Comparison of ENCODE assay signal across 17 cellular contexts in the genomic region with DNA sequence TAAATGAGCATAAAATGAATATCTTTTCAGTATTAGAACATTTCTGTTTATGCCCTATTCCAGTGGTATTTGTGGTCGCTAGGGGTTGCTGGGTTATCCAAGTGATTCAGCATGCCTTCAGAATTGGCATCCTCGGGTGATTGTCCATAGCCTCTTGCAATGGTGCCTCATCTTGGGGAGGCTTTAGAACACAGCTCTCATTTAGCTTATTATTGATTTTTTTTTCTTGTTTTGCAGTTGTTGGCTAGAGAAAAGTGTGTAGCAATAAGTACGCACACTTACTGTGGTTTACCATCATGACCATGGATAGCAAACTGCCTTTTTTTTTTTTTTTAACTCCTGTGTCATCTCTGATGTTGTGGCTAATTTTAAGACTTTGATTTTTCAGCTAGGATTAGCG. TPM values are rescaled to one million over a fixed set of nuclear protein-coding genes. Genes with fewer than 3 reads are reported as not detected.
DNase-seq lines count a peak whose midpoint lies in the region; ATAC-seq, FAIRE-seq and TF ChIP-seq lines count a peak whose summit lies in the region.
"Had no signal": no experiment of that assay in that cellular context is flagged by ENCODE, and none has a peak within 500 bp of the region (broad histone marks: within the 10 kb centered on the region; RNA-seq: fewer than 3 reads in every experiment).

No MANE protein-coding gene starts in this region.

- DNase-seq in SK-N-SH, result no peak
- peak; percentile 62 for DNase-seq in PC-3
- peak; percentile 14 for DNase-seq in fibroblast of gingiva (ENCODE audit: low read depth)
- DNase-seq in HTR-8/SVneo (ENCODE audit: insufficient read length, low spot score), result no peak
- DNase-seq in sciatic nerve (ENCODE audit: low spot score), result no peak
- DNase-seq in naive thymus-derived CD4-positive, alpha-beta T cell, result no peak
- DNase-seq in NCI-H345 (lab: John Stamatoyannopoulos, UW), result no peak
- DNase-seq: 8988T; activated naive CD4-positive, alpha-beta T cell treated with Interleukin-2 at 50 U/mL for 16 hours; CD4-positive, alpha-beta T cell; foreskin melanocyte; NCI-H1092; RPMI8226 had no signal

- H3K4me3 ChIP-seq in SK-N-SH (ENCODE audit: low read depth in 2 of 2, low read length in 1 of 2), result no peak overlapping the region
- H3K4me3 ChIP-seq in PC-3 (ENCODE audit: low read length), result no peak overlapping the region
- no peak overlapping the region for H3K4me3 ChIP-seq in naive thymus-derived CD4-positive, alpha-beta T cell (ENCODE audit: low read length)
- H3K4me3 ChIP-seq: ascending aorta had no signal

- no peaks in the 10 kb centered on the region; a peak in 1 of 4 replicates for H3K4me1 ChIP-seq in SK-N-SH (ENCODE audit: control insufficient read depth in 1 of 2, insufficient read depth in 2 of 2, low read depth in 1 of 2, low read length in 1 of 2)
- peaks cover 37% of the 10 kb centered on the region for H3K4me1 ChIP-seq in PC-3 (ENCODE audit: insufficient read depth, low read length)
- no peaks in the 10 kb centered on the region for H3K4me1 ChIP-seq in naive thymus-derived CD4-positive, alpha-beta T cell (ENCODE audit: control insufficient read depth in 2 of 2, insufficient read depth in 2 of 2, low read length in 2 of 2)
- H3K4me1 ChIP-seq: ascending aorta had no signal

- WGBS in SK-N-SH (ENCODE audit: low lambda C conversion rate), result 91% methylated on average over 4 of the region's 4 CpGs

- FAIRE-seq in HTR-8/SVneo (lab: Jason Lieb, UNC), result no peak
- FAIRE-seq: colon had no signal

- CTCF ChIA-PET in SK-N-SH (lab: Yijun Ruan, JAX), result no interaction called here
- CTCF ChIA-PET in PC-3 (lab: Charles Lee), result no interaction called here
- CTCF ChIA-PET in naive thymus-derived CD4-positive, alpha-beta T cell (lab: Charles Lee), result no interaction called here

- no peaks in the 10 kb centered on the region for H3K27me3 ChIP-seq in SK-N-SH (ENCODE audit: insufficient read depth)
- no peaks in the 10 kb centered on the region for H3K27me3 ChIP-seq in PC-3 (ENCODE audit: low read length)
- no peaks in the 10 kb centered on the region for H3K27me3 ChIP-seq in naive thymus-derived CD4-positive, alpha-beta T cell (ENCODE audit: control insufficient read depth in 2 of 2, insufficient read depth in 2 of 2, low read length in 2 of 2)
- H3K27me3 ChIP-seq: ascending aorta had no signal

- no peaks in the 10 kb centered on the region for H4K20me1 ChIP-seq in SK-N-SH (ENCODE audit: insufficient read depth)
- no peaks in the 10 kb centered on the region for H4K20me1 ChIP-seq in PC-3 (ENCODE audit: low read length)

- ATAC-seq in SK-N-SH treated with all-trans-retinoic acid at 6 μM for 48 hours, result peak; percentile 22; the same call in 1 of the 3 replicates
- no peak for ATAC-seq in PC-3
- no peak for ATAC-seq in sciatic nerve
- no peak for ATAC-seq in naive thymus-derived CD4-positive, alpha-beta T cell

- intact Hi-C loops in PC-3 (cut with micrococcal nuclease) (loop anchor here (2.0 kb wide), 1 partner anchor 33 kb away; a partner anchor contains a TSS), sciatic nerve (cut with DNase I) (no loop called here)
- intact Hi-C loops in naive thymus-derived CD4-positive, alpha-beta T cell (cut with micrococcal nuclease), result no loop called here

- H3K9me3 ChIP-seq in SK-N-SH (no peaks in the 10 kb centered on the region), PC-3 (ENCODE audit: low read length) (no peaks in the 10 kb centered on the region)
- no peaks in the 10 kb centered on the region for H3K9me3 ChIP-seq in naive thymus-derived CD4-positive, alpha-beta T cell (ENCODE audit: control insufficient read depth in 2 of 3, low read length in 3 of 3)
- H3K9me3 ChIP-seq: ascending aorta had no signal

- no TSS peak for BruUV-seq in PC-3 (replicated peaks; lab: Mats Ljungman, UMichigan)

- peaks cover 6 to 48% (median 15%) of the 10 kb centered on the region in 5 donors for H3K36me3 Mint-ChIP-seq in naive thymus-derived CD4-positive, alpha-beta T cell

- POLR2A ChIA-PET in SK-N-SH (lab: Yijun Ruan, JAX), result no interaction called here
- POLR2A ChIA-PET in PC-3 (lab: Charles Lee; ENCODE audit: unreplicated experiment), result interaction anchor here (0.6 to 0.7 kb wide), 3 partner anchors 16 to 126 kb away, joined by 3 to 13 read pairs (median 11); no protein-coding TSS in a partner anchor
- POLR2A ChIA-PET in naive thymus-derived CD4-positive, alpha-beta T cell (lab: Charles Lee), result interaction anchor here (0.6 to 0.7 kb wide), 2 partner anchors 9 to 33 kb away, joined by 3 to 4 read pairs; no protein-coding TSS in a partner anchor

- no peak overlapping the region for H3K4me2 ChIP-seq in SK-N-SH
- H3K4me2 ChIP-seq in PC-3 (ENCODE audit: low read length), result peak overlapping the region; percentile 45; the same call in 1 of the 2 replicates

- H3K9me2 ChIP-seq in SK-N-SH (0 out of 2 replicates have a peak, but pooled peaks cover 3% of the 10 kb centered on the region), PC-3 (replicated peaks; ENCODE audit: low read length) (no peaks in the 10 kb centered on the region)

- TF ChIP-seq EP300 in SK-N-SH (IDR thresholded peaks at IDR 0.05; ENCODE audit: borderline replicate concordance in 1 of 2, low read depth in 1 of 2, low read length in 1 of 2), result no peak

- H3K27me3 Mint-ChIP-seq in naive thymus-derived CD4-positive, alpha-beta T cell, result no peaks in the 10 kb centered on the region
- H3K27me3 Mint-ChIP-seq: CD4-positive, alpha-beta T cell; progenitor cell of endocrine pancreas had no signal

- H3K9me3 Mint-ChIP-seq in naive thymus-derived CD4-positive, alpha-beta T cell, result no peaks in the 10 kb centered on the region
- H3K9me3 Mint-ChIP-seq: CD4-positive, alpha-beta T cell had no signal

- no peak overlapping the region for H3K9ac ChIP-seq in SK-N-SH
- H3K9ac ChIP-seq in PC-3 (ENCODE audit: low read length), result no peak overlapping the region

- H2AFZ ChIP-seq in SK-N-SH (ENCODE audit: low read depth) (no peak overlapping the region), PC-3 (ENCODE audit: low read length) (no peak overlapping the region)

- no peak overlapping the region for H3K27ac Mint-ChIP-seq in naive thymus-derived CD4-positive, alpha-beta T cell
- H3K27ac Mint-ChIP-seq: CD4-positive, alpha-beta T cell; progenitor cell of endocrine pancreas had no signal

- peaks cover 0 to 24% (median 6%) of the 10 kb centered on the region in 7 donors for H3K4me1 Mint-ChIP-seq in naive thymus-derived CD4-positive, alpha-beta T cell

- H3K79me2 ChIP-seq in SK-N-SH (ENCODE audit: insufficient read depth) (peaks cover 13% of the 10 kb centered on the region), PC-3 (ENCODE audit: low read length) (no peaks in the 10 kb centered on the region)

- no peak overlapping the region; a peak in 1 of 4 replicates for H3K27ac ChIP-seq in SK-N-SH (ENCODE audit: low read depth in 2 of 2, low read length in 1 of 2)
- peak overlapping the region; percentile 46 for H3K27ac ChIP-seq in PC-3 (ENCODE audit: low read length)
- H3K27ac ChIP-seq in naive thymus-derived CD4-positive, alpha-beta T cell (ENCODE audit: low read depth, low read length), result no peak overlapping the region
- H3K27ac ChIP-seq: ascending aorta had no signal

- no peak for TF ChIP-seq RAD21 in SK-N-SH (IDR thresholded peaks at IDR 0.05; ENCODE audit: low read length)

- H3F3A ChIP-seq in SK-N-SH (replicated peaks; ENCODE audit: insufficient read depth) (peaks cover 9% of the 10 kb centered on the region), PC-3 (ENCODE audit: low read length, unreplicated experiment) (peaks cover 5% of the 10 kb centered on the region)

- TF ChIP-seq CTCF in SK-N-SH (IDR thresholded peaks at IDR 0.05), result no peak
- TF ChIP-seq CTCF in PC-3 (conservative IDR thresholded peaks at IDR 0.05; ENCODE audit: low read depth, low read length), result no peak

- peaks cover 33 to 39% of the 10 kb centered on the region in 2 experiments for H3K36me3 ChIP-seq in SK-N-SH (replicated peaks in 1 of 2; ENCODE audit: control insufficient read depth in 1 of 2, insufficient read depth in 2 of 2, low read length in 1 of 2)
- no peaks in the 10 kb centered on the region for H3K36me3 ChIP-seq in PC-3 (ENCODE audit: low read depth, low read length)
- peaks cover 0 to 20% (median 0%) of the 10 kb centered on the region in 3 experiments for H3K36me3 ChIP-seq in naive thymus-derived CD4-positive, alpha-beta T cell (ENCODE audit: control insufficient read depth in 2 of 3, insufficient read depth in 3 of 3, low read length in 3 of 3)

- no peak overlapping the region for H3K4me3 Mint-ChIP-seq in naive thymus-derived CD4-positive, alpha-beta T cell
- H3K4me3 Mint-ChIP-seq: CD4-positive, alpha-beta T cell had no signal

TF ChIP-seq in SK-N-SH, 30 proteins besides CTCF, POLR2A, EP300 and RAD21 (continues in another document):
- TF ChIP-seq, protein P1, sequence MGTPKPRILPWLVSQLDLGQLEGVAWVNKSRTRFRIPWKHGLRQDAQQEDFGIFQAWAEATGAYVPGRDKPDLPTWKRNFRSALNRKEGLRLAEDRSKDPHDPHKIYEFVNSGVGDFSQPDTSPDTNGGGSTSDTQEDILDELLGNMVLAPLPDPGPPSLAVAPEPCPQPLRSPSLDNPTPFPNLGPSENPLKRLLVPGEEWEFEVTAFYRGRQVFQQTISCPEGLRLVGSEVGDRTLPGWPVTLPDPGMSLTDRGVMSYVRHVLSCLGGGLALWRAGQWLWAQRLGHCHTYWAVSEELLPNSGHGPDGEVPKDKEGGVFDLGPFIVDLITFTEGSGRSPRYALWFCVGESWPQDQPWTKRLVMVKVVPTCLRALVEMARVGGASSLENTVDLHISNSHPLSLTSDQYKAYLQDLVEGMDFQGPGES (IDR thresholded peaks at IDR 0.05; ENCODE audit: low read depth, low read length), result no peak
- TF ChIP-seq, protein P2, sequence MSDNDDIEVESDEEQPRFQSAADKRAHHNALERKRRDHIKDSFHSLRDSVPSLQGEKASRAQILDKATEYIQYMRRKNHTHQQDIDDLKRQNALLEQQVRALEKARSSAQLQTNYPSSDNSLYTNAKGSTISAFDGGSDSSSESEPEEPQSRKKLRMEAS (IDR thresholded peaks at IDR 0.05; ENCODE audit: low read depth), result no peak
- TF ChIP-seq RCOR1 (IDR thresholded peaks at IDR 0.05; ENCODE audit: low read length), result no peak

RNA-seq across cellular contexts. Expression of a gene that starts 33.6 kb away (rescaled TPM):
- 5.7 and 6.4 TPM in 2 replicates for polyA plus RNA-seq in SK-N-SH (2012; rRNA removed)
- 8.2 and 18.3 TPM in 2 replicates for polyA plus RNA-seq in SK-N-SH (2012; cell fraction: cytosol; rRNA removed)
- polyA plus RNA-seq in SK-N-SH (2012; cell fraction: nucleus; rRNA removed), result 2.0 and 5.1 TPM in 2 replicates
- 16.4 and 16.7 TPM in 2 replicates for total RNA-seq in PC-3 (2014; rRNA removed)
- total RNA-seq in sciatic nerve, result 34.1 TPM
- total RNA-seq in naive thymus-derived CD4-positive, alpha-beta T cell, result 10 to 100 TPM; 21.6 to 33.7 (median 30.2) TPM
- polyA plus RNA-seq in naive thymus-derived CD4-positive, alpha-beta T cell, result 10 to 100 TPM; 25.3 to 26.4 TPM

RNA-seq across cellular contexts. Expression of a gene that starts 35.5 kb away (rescaled TPM):
- 34.7 and 35.6 TPM in 2 replicates for polyA plus RNA-seq in SK-N-SH (2012; rRNA removed)
- 50.4 and 59.5 TPM in 2 replicates for polyA plus RNA-seq in SK-N-SH (2012; cell fraction: cytosol; rRNA removed)
- 20.1 and 20.2 TPM in 2 replicates for polyA plus RNA-seq in SK-N-SH (2012; cell fraction: nucleus; rRNA removed)
- total RNA-seq in PC-3 (2014; rRNA removed) (3.7 and 4.2 TPM in 2 replicates), sciatic nerve (25.3 TPM)
- 1 to 10 TPM in 4 of 5 experiments, under 1 TPM in 1; 0.64 to 2.7 (median 1.9) TPM for total RNA-seq in naive thymus-derived CD4-positive, alpha-beta T cell
- 1 to 10 TPM; 2.7 to 4.6 TPM for polyA plus RNA-seq in naive thymus-derived CD4-positive, alpha-beta T cell

Comparison
In these comparisons a context has a peak if more than half of its experiments do, and no peak if none do; other contexts are left out.
1. DNase-seq: peak in PC-3 (single experiment) and fibroblast of gingiva (single experiment); none in SK-N-SH (single experiment), HTR-8/SVneo (single experiment), sciatic nerve (single experiment), naive thymus-derived CD4-positive, alpha-beta T cell (0 of 9) and NCI-H345 (single experiment).